In the genomic region with DNA sequence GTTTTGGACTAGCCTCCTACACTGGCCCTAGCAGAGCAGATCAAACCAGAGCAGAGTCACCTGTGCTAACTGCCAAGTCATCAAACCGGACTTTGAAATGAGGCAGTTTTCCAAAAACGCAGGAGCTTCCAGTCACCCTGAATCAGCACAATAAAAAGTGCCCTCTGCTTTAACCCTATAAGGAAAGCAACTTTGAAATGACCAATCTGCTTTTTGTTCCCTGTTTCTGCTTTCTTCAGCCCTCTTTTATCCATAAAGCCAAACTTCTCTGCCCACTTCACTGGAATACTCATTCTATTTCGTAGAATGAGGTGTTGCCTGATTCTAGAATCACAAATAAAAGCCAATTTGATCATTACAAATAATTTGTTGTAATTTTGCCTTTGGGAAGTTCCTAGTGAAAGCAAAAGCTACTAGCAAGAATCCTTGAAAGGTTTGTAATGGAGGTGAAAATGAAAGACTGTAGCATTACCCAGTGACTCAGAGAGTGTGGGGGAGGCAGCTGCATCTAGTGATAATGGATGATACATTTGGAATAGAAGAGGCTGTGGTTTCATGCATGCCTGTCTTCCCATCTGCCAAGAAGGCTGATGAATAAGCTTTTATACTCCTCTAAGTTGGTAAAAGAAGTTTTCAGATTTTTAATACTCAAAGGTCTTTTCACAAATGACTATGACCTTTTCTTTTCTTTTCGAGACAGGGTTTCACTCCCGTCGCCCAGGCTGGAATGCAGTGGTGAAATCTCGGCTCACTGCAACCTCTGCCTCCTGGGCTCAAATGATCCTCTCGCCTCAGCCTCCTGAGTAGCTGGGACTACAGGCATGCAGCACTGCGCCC, we compare ENCODE assay signal across 1 cellular context.
TF ChIP-seq lines count a peak whose summit lies in the region.

No MANE protein-coding gene starts in this region.

TF ChIP-seq in K562, 482 proteins besides CTCF, POLR2A, EP300 and RAD21 (continued from another document and continues in another):
- TF ChIP-seq, protein P1, sequence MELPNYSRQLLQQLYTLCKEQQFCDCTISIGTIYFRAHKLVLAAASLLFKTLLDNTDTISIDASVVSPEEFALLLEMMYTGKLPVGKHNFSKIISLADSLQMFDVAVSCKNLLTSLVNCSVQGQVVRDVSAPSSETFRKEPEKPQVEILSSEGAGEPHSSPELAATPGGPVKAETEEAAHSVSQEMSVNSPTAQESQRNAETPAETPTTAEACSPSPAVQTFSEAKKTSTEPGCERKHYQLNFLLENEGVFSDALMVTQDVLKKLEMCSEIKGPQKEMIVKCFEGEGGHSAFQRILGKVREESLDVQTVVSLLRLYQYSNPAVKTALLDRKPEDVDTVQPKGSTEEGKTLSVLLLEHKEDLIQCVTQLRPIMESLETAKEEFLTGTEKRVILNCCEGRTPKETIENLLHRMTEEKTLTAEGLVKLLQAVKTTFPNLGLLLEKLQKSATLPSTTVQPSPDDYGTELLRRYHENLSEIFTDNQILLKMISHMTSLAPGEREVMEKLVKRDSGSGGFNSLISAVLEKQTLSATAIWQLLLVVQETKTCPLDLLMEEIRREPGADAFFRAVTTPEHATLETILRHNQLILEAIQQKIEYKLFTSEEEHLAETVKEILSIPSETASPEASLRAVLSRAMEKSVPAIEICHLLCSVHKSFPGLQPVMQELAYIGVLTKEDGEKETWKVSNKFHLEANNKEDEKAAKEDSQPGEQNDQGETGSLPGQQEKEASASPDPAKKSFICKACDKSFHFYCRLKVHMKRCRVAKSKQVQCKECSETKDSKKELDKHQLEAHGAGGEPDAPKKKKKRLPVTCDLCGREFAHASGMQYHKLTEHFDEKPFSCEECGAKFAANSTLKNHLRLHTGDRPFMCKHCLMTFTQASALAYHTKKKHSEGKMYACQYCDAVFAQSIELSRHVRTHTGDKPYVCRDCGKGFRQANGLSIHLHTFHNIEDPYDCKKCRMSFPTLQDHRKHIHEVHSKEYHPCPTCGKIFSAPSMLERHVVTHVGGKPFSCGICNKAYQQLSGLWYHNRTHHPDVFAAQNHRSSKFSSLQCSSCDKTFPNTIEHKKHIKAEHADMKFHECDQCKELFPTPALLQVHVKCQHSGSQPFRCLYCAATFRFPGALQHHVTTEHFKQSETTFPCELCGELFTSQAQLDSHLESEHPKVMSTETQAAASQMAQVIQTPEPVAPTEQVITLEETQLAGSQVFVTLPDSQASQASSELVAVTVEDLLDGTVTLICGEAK (IDR thresholded peaks at IDR 0.05), result 0 out of 2 replicates have a peak, but pooled peaks have one; percentile 15
- TF ChIP-seq, protein P1 (CRISPR knock-in tag; IDR thresholded peaks at IDR 0.05), result no peak
- TF ChIP-seq ZNF445 (CRISPR knock-in tag; IDR thresholded peaks at IDR 0.05; ENCODE audit: low read depth) (no peak), TBL1XR1 (IDR thresholded peaks at IDR 0.05; ENCODE audit: low read length in 2 of 2) (peak in 1 of 2 experiments; percentile 43; a peak in 2 of 4 replicates), NONO (IDR thresholded peaks at IDR 0.05; ENCODE audit: low read depth in 2 of 2, low read length in 1 of 2) (no peak), ZNF133 (CRISPR knock-in tag; IDR thresholded peaks at IDR 0.05) (no peak), MTA1 (IDR thresholded peaks at IDR 0.05; ENCODE audit: borderline replicate concordance) (0 out of 2 replicates have a peak, but pooled peaks have one; percentile 38), MTF1 (CRISPR knock-in tag; IDR thresholded peaks at IDR 0.05; ENCODE audit: borderline replicate concordance) (no peak), EZH2 (IDR thresholded peaks at IDR 0.05; ENCODE audit: borderline replicate concordance, low read depth, low read length) (no peak), KDM1A (IDR thresholded peaks at IDR 0.05) (peak; percentile 92 to 94), NRF1 (conservative IDR thresholded peaks at IDR 0.05 in 1 of 2, IDR thresholded peaks at IDR 0.05 in 1 of 2) (0 out of 4 replicates have a peak, but pooled peaks of 1 of the 2 experiments have one; percentile 6), NFRKB (IDR thresholded peaks at IDR 0.05; ENCODE audit: low read depth) (peak; percentile 66), POLR3A (IDR thresholded peaks at IDR 0.05; ENCODE audit: borderline replicate concordance, extremely low read depth, insufficient read depth, insufficient read length) (no peak), RFX5 (IDR thresholded peaks at IDR 0.05; ENCODE audit: low read depth, low read length) (no peak), TEAD2 (tag; IDR thresholded peaks at IDR 0.05) (0 out of 2 replicates have a peak, but pooled peaks have one; percentile 34), FUS (optimal IDR thresholded peaks at IDR 0.05; ENCODE audit: low read depth, low read length) (no peak)
- TF ChIP-seq, protein P2, sequence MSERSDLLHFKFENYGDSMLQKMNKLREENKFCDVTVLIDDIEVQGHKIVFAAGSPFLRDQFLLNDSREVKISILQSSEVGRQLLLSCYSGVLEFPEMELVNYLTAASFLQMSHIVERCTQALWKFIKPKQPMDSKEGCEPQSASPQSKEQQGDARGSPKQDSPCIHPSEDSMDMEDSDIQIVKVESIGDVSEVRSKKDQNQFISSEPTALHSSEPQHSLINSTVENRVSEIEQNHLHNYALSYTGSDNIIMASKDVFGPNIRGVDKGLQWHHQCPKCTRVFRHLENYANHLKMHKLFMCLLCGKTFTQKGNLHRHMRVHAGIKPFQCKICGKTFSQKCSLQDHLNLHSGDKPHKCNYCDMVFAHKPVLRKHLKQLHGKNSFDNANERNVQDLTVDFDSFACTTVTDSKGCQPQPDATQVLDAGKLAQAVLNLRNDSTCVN (CRISPR knock-in tag; IDR thresholded peaks at IDR 0.05), result no peak
- TF ChIP-seq, protein P3, sequence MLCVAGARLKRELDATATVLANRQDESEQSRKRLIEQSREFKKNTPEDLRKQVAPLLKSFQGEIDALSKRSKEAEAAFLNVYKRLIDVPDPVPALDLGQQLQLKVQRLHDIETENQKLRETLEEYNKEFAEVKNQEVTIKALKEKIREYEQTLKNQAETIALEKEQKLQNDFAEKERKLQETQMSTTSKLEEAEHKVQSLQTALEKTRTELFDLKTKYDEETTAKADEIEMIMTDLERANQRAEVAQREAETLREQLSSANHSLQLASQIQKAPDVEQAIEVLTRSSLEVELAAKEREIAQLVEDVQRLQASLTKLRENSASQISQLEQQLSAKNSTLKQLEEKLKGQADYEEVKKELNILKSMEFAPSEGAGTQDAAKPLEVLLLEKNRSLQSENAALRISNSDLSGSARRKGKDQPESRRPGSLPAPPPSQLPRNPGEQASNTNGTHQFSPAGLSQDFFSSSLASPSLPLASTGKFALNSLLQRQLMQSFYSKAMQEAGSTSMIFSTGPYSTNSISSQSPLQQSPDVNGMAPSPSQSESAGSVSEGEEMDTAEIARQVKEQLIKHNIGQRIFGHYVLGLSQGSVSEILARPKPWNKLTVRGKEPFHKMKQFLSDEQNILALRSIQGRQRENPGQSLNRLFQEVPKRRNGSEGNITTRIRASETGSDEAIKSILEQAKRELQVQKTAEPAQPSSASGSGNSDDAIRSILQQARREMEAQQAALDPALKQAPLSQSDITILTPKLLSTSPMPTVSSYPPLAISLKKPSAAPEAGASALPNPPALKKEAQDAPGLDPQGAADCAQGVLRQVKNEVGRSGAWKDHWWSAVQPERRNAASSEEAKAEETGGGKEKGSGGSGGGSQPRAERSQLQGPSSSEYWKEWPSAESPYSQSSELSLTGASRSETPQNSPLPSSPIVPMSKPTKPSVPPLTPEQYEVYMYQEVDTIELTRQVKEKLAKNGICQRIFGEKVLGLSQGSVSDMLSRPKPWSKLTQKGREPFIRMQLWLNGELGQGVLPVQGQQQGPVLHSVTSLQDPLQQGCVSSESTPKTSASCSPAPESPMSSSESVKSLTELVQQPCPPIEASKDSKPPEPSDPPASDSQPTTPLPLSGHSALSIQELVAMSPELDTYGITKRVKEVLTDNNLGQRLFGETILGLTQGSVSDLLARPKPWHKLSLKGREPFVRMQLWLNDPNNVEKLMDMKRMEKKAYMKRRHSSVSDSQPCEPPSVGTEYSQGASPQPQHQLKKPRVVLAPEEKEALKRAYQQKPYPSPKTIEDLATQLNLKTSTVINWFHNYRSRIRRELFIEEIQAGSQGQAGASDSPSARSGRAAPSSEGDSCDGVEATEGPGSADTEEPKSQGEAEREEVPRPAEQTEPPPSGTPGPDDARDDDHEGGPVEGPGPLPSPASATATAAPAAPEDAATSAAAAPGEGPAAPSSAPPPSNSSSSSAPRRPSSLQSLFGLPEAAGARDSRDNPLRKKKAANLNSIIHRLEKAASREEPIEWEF (CRISPR knock-in tag; IDR thresholded peaks at IDR 0.05), result no peak; the same call in none of the 2 replicates
- TF ChIP-seq, protein P4, sequence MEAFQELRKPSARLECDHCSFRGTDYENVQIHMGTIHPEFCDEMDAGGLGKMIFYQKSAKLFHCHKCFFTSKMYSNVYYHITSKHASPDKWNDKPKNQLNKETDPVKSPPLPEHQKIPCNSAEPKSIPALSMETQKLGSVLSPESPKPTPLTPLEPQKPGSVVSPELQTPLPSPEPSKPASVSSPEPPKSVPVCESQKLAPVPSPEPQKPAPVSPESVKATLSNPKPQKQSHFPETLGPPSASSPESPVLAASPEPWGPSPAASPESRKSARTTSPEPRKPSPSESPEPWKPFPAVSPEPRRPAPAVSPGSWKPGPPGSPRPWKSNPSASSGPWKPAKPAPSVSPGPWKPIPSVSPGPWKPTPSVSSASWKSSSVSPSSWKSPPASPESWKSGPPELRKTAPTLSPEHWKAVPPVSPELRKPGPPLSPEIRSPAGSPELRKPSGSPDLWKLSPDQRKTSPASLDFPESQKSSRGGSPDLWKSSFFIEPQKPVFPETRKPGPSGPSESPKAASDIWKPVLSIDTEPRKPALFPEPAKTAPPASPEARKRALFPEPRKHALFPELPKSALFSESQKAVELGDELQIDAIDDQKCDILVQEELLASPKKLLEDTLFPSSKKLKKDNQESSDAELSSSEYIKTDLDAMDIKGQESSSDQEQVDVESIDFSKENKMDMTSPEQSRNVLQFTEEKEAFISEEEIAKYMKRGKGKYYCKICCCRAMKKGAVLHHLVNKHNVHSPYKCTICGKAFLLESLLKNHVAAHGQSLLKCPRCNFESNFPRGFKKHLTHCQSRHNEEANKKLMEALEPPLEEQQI (IDR thresholded peaks at IDR 0.05), result no peak
- TF ChIP-seq, protein P5, sequence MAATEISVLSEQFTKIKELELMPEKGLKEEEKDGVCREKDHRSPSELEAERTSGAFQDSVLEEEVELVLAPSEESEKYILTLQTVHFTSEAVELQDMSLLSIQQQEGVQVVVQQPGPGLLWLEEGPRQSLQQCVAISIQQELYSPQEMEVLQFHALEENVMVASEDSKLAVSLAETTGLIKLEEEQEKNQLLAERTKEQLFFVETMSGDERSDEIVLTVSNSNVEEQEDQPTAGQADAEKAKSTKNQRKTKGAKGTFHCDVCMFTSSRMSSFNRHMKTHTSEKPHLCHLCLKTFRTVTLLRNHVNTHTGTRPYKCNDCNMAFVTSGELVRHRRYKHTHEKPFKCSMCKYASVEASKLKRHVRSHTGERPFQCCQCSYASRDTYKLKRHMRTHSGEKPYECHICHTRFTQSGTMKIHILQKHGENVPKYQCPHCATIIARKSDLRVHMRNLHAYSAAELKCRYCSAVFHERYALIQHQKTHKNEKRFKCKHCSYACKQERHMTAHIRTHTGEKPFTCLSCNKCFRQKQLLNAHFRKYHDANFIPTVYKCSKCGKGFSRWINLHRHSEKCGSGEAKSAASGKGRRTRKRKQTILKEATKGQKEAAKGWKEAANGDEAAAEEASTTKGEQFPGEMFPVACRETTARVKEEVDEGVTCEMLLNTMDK (IDR thresholded peaks at IDR 0.05; ENCODE audit: borderline replicate concordance, insufficient read depth, low read depth, low read length, poor library complexity, severe bottlenecking), result no peak
- TF ChIP-seq, protein P6, sequence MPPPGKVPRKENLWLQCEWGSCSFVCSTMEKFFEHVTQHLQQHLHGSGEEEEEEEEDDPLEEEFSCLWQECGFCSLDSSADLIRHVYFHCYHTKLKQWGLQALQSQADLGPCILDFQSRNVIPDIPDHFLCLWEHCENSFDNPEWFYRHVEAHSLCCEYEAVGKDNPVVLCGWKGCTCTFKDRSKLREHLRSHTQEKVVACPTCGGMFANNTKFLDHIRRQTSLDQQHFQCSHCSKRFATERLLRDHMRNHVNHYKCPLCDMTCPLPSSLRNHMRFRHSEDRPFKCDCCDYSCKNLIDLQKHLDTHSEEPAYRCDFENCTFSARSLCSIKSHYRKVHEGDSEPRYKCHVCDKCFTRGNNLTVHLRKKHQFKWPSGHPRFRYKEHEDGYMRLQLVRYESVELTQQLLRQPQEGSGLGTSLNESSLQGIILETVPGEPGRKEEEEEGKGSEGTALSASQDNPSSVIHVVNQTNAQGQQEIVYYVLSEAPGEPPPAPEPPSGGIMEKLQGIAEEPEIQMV (tag; conservative IDR thresholded peaks at IDR 0.05; ENCODE audit: low read depth), result no peak
